In the genomic region with DNA sequence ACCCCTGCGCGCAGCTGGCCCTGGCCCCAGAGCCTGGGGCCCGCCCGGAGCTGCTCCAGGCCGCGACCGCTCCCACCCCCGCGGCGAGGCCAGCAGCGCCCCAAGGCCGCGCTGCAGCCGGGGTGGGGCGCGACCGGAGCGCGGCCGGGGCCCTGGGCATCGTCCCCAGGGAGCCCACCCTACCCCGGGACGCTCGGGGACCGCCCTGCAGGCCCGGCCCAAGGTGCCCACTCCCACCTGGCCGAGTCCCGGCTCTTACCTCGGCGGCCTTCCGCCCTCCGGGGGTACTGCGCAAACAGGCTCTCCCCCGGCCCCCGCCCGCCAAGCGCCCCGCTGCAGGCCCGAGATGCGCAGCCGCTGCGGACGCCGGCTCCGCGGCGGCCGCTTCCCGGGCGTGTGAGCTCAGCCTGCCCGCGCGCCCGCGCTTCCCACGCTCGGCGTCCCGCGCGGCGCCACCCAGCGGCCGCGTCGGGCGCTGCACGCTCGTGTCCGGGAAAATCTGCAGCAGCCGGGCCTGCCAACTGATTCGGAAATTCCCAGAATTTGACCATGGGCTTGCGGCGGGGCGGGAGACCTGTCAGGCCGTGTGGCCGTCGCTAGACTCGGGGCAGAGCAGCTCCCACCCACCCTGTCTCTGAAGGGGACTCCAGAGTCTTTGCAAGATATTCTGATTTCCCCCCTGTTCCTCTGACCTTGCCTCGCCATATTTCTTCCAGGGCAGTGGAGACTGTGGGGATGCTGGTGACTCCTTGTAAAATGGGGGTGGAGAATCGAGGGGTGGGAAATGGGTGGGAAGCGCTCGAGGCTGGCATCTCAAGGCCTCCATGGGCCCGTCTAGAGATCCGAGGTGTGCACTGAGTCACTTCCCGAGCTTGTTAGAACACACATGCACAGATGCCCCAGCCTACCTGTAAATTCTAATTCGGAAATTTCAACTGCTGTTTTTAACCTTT, we compare ENCODE assay signal across 1 cellular context.
A peak's percentile ranks its signal among the peaks of the same experiment; 100 is the strongest.
TF ChIP-seq lines count a peak whose summit lies in the region.

No MANE protein-coding gene starts in this region.

TF ChIP-seq in HepG2, 621 proteins besides CTCF, POLR2A, EP300 and RAD21 (continued from another document and continues in another):
- TF ChIP-seq NR1H2 (CRISPR knock-in tag; IDR thresholded peaks at IDR 0.05; ENCODE audit: borderline replicate concordance, low read depth): no peak
- 0 out of 2 replicates have a peak, but pooled peaks have one; percentile 8 for TF ChIP-seq CBFB (CRISPR knock-in tag; IDR thresholded peaks at IDR 0.05)
- TF ChIP-seq, protein P1, sequence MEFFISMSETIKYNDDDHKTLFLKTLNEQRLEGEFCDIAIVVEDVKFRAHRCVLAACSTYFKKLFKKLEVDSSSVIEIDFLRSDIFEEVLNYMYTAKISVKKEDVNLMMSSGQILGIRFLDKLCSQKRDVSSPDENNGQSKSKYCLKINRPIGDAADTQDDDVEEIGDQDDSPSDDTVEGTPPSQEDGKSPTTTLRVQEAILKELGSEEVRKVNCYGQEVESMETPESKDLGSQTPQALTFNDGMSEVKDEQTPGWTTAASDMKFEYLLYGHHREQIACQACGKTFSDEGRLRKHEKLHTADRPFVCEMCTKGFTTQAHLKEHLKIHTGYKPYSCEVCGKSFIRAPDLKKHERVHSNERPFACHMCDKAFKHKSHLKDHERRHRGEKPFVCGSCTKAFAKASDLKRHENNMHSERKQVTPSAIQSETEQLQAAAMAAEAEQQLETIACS (CRISPR knock-in tag; IDR thresholded peaks at IDR 0.05): peak; percentile 90
- TF ChIP-seq MXI1 (IDR thresholded peaks at IDR 0.05; ENCODE audit: borderline replicate concordance, low read depth, low read length): no peak; the same call in 2 of the 3 replicates
- TF ChIP-seq ZFP1 (CRISPR knock-in tag; IDR thresholded peaks at IDR 0.05): no peak
- TF ChIP-seq, protein P2, sequence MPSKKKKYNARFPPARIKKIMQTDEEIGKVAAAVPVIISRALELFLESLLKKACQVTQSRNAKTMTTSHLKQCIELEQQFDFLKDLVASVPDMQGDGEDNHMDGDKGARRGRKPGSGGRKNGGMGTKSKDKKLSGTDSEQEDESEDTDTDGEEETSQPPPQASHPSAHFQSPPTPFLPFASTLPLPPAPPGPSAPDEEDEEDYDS (CRISPR knock-in tag; IDR thresholded peaks at IDR 0.05): no peak
- TF ChIP-seq ZMYM3 (CRISPR knock-in tag; IDR thresholded peaks at IDR 0.05): no peak
- TF ChIP-seq GABPB1 (CRISPR knock-in tag; IDR thresholded peaks at IDR 0.05): peak; percentile 48; the same call in 1 of the 2 replicates
- no peak for TF ChIP-seq TAF15 (IDR thresholded peaks at IDR 0.05; ENCODE audit: low read depth, low read length, poor library complexity, severe bottlenecking)
- no peak for TF ChIP-seq RFX5 (IDR thresholded peaks at IDR 0.05; ENCODE audit: low read depth, low read length)
- TF ChIP-seq, protein P3, sequence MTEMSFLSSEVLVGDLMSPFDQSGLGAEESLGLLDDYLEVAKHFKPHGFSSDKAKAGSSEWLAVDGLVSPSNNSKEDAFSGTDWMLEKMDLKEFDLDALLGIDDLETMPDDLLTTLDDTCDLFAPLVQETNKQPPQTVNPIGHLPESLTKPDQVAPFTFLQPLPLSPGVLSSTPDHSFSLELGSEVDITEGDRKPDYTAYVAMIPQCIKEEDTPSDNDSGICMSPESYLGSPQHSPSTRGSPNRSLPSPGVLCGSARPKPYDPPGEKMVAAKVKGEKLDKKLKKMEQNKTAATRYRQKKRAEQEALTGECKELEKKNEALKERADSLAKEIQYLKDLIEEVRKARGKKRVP (CRISPR knock-in tag; IDR thresholded peaks at IDR 0.05): no peak
- TF ChIP-seq ATAD3A (CRISPR knock-in tag; IDR thresholded peaks at IDR 0.05): no peak
- TF ChIP-seq, protein P4, sequence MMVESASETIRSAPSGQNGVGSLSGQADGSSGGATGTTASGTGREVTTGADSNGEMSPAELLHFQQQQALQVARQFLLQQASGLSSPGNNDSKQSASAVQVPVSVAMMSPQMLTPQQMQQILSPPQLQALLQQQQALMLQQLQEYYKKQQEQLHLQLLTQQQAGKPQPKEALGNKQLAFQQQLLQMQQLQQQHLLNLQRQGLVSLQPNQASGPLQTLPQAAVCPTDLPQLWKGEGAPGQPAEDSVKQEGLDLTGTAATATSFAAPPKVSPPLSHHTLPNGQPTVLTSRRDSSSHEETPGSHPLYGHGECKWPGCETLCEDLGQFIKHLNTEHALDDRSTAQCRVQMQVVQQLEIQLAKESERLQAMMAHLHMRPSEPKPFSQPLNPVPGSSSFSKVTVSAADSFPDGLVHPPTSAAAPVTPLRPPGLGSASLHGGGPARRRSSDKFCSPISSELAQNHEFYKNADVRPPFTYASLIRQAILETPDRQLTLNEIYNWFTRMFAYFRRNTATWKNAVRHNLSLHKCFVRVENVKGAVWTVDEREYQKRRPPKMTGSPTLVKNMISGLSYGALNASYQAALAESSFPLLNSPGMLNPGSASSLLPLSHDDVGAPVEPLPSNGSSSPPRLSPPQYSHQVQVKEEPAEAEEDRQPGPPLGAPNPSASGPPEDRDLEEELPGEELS (CRISPR knock-in tag; IDR thresholded peaks at IDR 0.05): no peak; the same call in 1 of the 2 replicates
- TF ChIP-seq, protein P5, sequence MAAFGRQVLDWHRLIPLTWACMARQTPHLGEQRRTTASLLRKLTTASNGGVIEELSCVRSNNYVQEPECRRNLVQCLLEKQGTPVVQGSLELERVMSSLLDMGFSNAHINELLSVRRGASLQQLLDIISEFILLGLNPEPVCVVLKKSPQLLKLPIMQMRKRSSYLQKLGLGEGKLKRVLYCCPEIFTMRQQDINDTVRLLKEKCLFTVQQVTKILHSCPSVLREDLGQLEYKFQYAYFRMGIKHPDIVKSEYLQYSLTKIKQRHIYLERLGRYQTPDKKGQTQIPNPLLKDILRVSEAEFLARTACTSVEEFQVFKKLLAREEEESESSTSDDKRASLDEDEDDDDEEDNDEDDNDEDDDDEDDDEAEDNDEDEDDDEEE (CRISPR knock-in tag; IDR thresholded peaks at IDR 0.05): no peak
- TF ChIP-seq, protein P6, sequence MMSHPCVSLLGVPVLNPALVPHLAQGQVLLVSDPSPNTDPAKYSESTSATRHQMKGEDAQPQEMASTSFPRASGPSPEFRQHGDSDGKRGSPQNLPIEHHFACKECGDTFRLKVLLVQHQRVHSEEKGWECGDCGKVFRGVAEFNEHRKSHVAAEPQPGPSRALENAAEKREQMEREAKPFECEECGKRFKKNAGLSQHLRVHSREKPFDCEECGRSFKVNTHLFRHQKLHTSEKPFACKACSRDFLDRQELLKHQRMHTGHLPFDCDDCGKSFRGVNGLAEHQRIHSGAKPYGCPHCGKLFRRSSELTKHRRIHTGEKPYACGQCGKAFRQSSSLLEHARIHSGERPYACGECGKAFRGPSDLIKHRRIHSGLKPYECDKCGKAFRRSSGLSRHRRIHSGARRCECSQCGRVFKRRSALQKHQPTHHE (CRISPR knock-in tag; IDR thresholded peaks at IDR 0.05; ENCODE audit: borderline replicate concordance): no peak
- TF ChIP-seq, protein P7, sequence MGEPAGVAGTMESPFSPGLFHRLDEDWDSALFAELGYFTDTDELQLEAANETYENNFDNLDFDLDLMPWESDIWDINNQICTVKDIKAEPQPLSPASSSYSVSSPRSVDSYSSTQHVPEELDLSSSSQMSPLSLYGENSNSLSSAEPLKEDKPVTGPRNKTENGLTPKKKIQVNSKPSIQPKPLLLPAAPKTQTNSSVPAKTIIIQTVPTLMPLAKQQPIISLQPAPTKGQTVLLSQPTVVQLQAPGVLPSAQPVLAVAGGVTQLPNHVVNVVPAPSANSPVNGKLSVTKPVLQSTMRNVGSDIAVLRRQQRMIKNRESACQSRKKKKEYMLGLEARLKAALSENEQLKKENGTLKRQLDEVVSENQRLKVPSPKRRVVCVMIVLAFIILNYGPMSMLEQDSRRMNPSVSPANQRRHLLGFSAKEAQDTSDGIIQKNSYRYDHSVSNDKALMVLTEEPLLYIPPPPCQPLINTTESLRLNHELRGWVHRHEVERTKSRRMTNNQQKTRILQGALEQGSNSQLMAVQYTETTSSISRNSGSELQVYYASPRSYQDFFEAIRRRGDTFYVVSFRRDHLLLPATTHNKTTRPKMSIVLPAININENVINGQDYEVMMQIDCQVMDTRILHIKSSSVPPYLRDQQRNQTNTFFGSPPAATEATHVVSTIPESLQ (CRISPR knock-in tag; conservative IDR thresholded peaks at IDR 0.05): no peak
- TF ChIP-seq ZNF747 (CRISPR knock-in tag; IDR thresholded peaks at IDR 0.05; ENCODE audit: borderline replicate concordance): no peak
- TF ChIP-seq, protein P8, sequence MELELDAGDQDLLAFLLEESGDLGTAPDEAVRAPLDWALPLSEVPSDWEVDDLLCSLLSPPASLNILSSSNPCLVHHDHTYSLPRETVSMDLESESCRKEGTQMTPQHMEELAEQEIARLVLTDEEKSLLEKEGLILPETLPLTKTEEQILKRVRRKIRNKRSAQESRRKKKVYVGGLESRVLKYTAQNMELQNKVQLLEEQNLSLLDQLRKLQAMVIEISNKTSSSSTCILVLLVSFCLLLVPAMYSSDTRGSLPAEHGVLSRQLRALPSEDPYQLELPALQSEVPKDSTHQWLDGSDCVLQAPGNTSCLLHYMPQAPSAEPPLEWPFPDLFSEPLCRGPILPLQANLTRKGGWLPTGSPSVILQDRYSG (CRISPR knock-in tag; IDR thresholded peaks at IDR 0.05): peak; percentile 50; the same call in 1 of the 2 replicates
- no peak for TF ChIP-seq TCF7L2 (IDR thresholded peaks at IDR 0.05; ENCODE audit: low read depth, low read length)
- no peak for TF ChIP-seq ZNF790 (CRISPR knock-in tag; IDR thresholded peaks at IDR 0.05; ENCODE audit: borderline replicate concordance)
- no peak for TF ChIP-seq TBX3 (IDR thresholded peaks at IDR 0.05; ENCODE audit: borderline replicate concordance)
- TF ChIP-seq FOXK1 (CRISPR knock-in tag; IDR thresholded peaks at IDR 0.05; ENCODE audit: borderline replicate concordance, low read depth): 0 out of 2 replicates have a peak, but pooled peaks have one; percentile 27
- no peak for TF ChIP-seq ZNF225 (CRISPR knock-in tag; IDR thresholded peaks at IDR 0.05)
- no peak for TF ChIP-seq SRF (IDR thresholded peaks at IDR 0.05; ENCODE audit: low read depth, low read length)
- TF ChIP-seq, protein P9, sequence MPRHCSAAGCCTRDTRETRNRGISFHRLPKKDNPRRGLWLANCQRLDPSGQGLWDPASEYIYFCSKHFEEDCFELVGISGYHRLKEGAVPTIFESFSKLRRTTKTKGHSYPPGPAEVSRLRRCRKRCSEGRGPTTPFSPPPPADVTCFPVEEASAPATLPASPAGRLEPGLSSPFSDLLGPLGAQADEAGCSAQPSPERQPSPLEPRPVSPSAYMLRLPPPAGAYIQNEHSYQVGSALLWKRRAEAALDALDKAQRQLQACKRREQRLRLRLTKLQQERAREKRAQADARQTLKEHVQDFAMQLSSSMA (CRISPR knock-in tag; IDR thresholded peaks at IDR 0.05): no peak
- no peak for TF ChIP-seq SMARCE1 (IDR thresholded peaks at IDR 0.05; ENCODE audit: borderline replicate concordance)
- TF ChIP-seq HNRNPLL (IDR thresholded peaks at IDR 0.05; ENCODE audit: low read depth, low read length, poor library complexity, severe bottlenecking): peak; percentile 85
- no peak for TF ChIP-seq ZFP36L1 (CRISPR knock-in tag; IDR thresholded peaks at IDR 0.05)
- peak; percentile 27; the same call in 1 of the 2 replicates for TF ChIP-seq SALL1 (CRISPR knock-in tag; IDR thresholded peaks at IDR 0.05)
- TF ChIP-seq ATF1 (CRISPR knock-in tag; IDR thresholded peaks at IDR 0.05): no peak
- TF ChIP-seq POLR2AphosphoS2 (IDR thresholded peaks at IDR 0.05; ENCODE audit: low read depth, low read length): no peak
- peak; percentile 70 for TF ChIP-seq PHF8 (CRISPR knock-in tag; IDR thresholded peaks at IDR 0.05)
- no peak for TF ChIP-seq ZSCAN12 (CRISPR knock-in tag; IDR thresholded peaks at IDR 0.05)
- TF ChIP-seq ZNF737 (CRISPR knock-in tag; IDR thresholded peaks at IDR 0.05; ENCODE audit: borderline replicate concordance): no peak
- no peak for TF ChIP-seq ZSCAN22 (CRISPR knock-in tag; IDR thresholded peaks at IDR 0.05)
- TF ChIP-seq SAP130 (CRISPR knock-in tag; IDR thresholded peaks at IDR 0.05; ENCODE audit: low read depth): peak; percentile 30
- TF ChIP-seq MAF1 (CRISPR knock-in tag; IDR thresholded peaks at IDR 0.05; ENCODE audit: borderline replicate concordance): no peak
- no peak for TF ChIP-seq ZNF552 (CRISPR knock-in tag; IDR thresholded peaks at IDR 0.05; ENCODE audit: borderline replicate concordance)
- no peak for TF ChIP-seq HDAC1 (CRISPR knock-in tag; IDR thresholded peaks at IDR 0.05)
- no peak for TF ChIP-seq RBM39 (IDR thresholded peaks at IDR 0.05; ENCODE audit: low read depth, low read length, poor library complexity, severe bottlenecking)
- TF ChIP-seq, protein P10, sequence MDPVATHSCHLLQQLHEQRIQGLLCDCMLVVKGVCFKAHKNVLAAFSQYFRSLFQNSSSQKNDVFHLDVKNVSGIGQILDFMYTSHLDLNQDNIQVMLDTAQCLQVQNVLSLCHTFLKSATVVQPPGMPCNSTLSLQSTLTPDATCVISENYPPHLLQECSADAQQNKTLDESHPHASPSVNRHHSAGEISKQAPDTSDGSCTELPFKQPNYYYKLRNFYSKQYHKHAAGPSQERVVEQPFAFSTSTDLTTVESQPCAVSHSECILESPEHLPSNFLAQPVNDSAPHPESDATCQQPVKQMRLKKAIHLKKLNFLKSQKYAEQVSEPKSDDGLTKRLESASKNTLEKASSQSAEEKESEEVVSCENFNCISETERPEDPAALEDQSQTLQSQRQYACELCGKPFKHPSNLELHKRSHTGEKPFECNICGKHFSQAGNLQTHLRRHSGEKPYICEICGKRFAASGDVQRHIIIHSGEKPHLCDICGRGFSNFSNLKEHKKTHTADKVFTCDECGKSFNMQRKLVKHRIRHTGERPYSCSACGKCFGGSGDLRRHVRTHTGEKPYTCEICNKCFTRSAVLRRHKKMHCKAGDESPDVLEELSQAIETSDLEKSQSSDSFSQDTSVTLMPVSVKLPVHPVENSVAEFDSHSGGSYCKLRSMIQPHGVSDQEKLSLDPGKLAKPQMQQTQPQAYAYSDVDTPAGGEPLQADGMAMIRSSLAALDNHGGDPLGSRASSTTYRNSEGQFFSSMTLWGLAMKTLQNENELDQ (CRISPR knock-in tag; IDR thresholded peaks at IDR 0.05; ENCODE audit: borderline replicate concordance): no peak
- TF ChIP-seq GTF3A (CRISPR knock-in tag; conservative IDR thresholded peaks at IDR 0.05): no peak
- TF ChIP-seq ZFAT (CRISPR knock-in tag; conservative IDR thresholded peaks at IDR 0.05): no peak
- no peak for TF ChIP-seq STAT5B (CRISPR knock-in tag; IDR thresholded peaks at IDR 0.05)
- peak; percentile 70 for TF ChIP-seq YY1 (IDR thresholded peaks at IDR 0.05; ENCODE audit: insufficient read depth, insufficient replicate concordance, low read depth, low read length)
- TF ChIP-seq ZNF674 (CRISPR knock-in tag; IDR thresholded peaks at IDR 0.05; ENCODE audit: low read depth): no peak
- TF ChIP-seq PAF1 (CRISPR knock-in tag; IDR thresholded peaks at IDR 0.05): no peak
- TF ChIP-seq, protein P11, sequence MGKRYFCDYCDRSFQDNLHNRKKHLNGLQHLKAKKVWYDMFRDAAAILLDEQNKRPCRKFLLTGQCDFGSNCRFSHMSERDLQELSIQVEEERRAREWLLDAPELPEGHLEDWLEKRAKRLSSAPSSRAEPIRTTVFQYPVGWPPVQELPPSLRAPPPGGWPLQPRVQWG (CRISPR knock-in tag; IDR thresholded peaks at IDR 0.05; ENCODE audit: borderline replicate concordance, low read depth): no peak
